Comparison of ENCODE assay signal across 8 cellular contexts in genomic region chr2:113198790-113199612, GRCh38. TPM values are rescaled to one million over a fixed set of nuclear protein-coding genes. Genes with fewer than 3 reads are reported as not detected.
DNase-seq lines count a peak whose midpoint lies in the region; ATAC-seq, FAIRE-seq and TF ChIP-seq lines count a peak whose summit lies in the region.

No MANE protein-coding gene starts in this region.

- peaks cover 8% of the 10 kb centered on the region for H3F3A ChIP-seq in PC-9 (ENCODE audit: insufficient read depth, low read depth)

- H3K4me3 ChIP-seq in A549 (peak overlapping the region; percentile 73), PC-9 (peak overlapping the region; percentile 67), fibroblast of lung (replicated peaks in 1 of 4; ENCODE audit: control extremely low read depth in 1 of 4, insufficient read depth in 1 of 4, low read depth in 3 of 4, low read length in 4 of 4) (peak overlapping the region; percentile 40 to 79 (median 72))
- H3K4me3 ChIP-seq in naive thymus-derived CD4-positive, alpha-beta T cell (ENCODE audit: low read length) = no peak overlapping the region

- peak overlapping the region; percentile 67 for H3K9ac ChIP-seq in fibroblast of lung (ENCODE audit: insufficient read depth, low read length)

- H3K27me3 ChIP-seq in PC-9 (ENCODE audit: insufficient read depth, low read depth) (no peaks in the 10 kb centered on the region), fibroblast of lung (ENCODE audit: control insufficient read depth, insufficient read depth, low read length) (no peaks in the 10 kb centered on the region)
- H3K27me3 ChIP-seq in naive thymus-derived CD4-positive, alpha-beta T cell (ENCODE audit: control insufficient read depth in 2 of 2, insufficient read depth in 2 of 2, low read length in 2 of 2) = no peaks in the 10 kb centered on the region

- H2AFZ ChIP-seq in PC-9 = peak overlapping the region; percentile 78
- peak overlapping the region; percentile 95 for H2AFZ ChIP-seq in fibroblast of lung (ENCODE audit: low read length)

- H3K4me1 Mint-ChIP-seq in activated T-helper 17 cell treated with anti-CD3 and anti-CD28 coated beads, Interleukin-2, amount 50 U/mL, for 72 hours = peaks cover 13% of the 10 kb centered on the region
- peaks cover 3 to 54% (median 9%) of the 10 kb centered on the region in 7 donors for H3K4me1 Mint-ChIP-seq in naive thymus-derived CD4-positive, alpha-beta T cell
- peaks cover 10% of the 10 kb centered on the region for H3K4me1 Mint-ChIP-seq in stimulated activated memory B cell treated with anti-CD40 and anti-IgM and Interleukin-4, amounts not matched to agents 10 μg/mL and 1 μg/mL and 100 μg/mL, for 72 hours

- H3K27ac Mint-ChIP-seq in activated T-helper 17 cell treated with anti-CD3 and anti-CD28 coated beads, Interleukin-2, amount 50 U/mL, for 72 hours = no peak overlapping the region
- peak overlapping the region in 5 of 9 donors; percentile 36 to 75 (median 62) for H3K27ac Mint-ChIP-seq in naive thymus-derived CD4-positive, alpha-beta T cell
- H3K27ac Mint-ChIP-seq in stimulated activated memory B cell treated with anti-CD40 and anti-IgM and Interleukin-4, amounts not matched to agents 10 μg/mL and 1 μg/mL and 100 μg/mL, for 72 hours = peak overlapping the region; percentile 29

- DNase-seq in A549 (ENCODE audit: low read depth in 1 of 2, low spot score in 1 of 2) (peak; percentile 61 to 90), PC-9 (peak; percentile 72 to 93), fibroblast of lung (ENCODE audit: low read depth in 2 of 2) (peak; percentile 66)
- DNase-seq in naive thymus-derived CD4-positive, alpha-beta T cell = peak; percentile 57 to 86 (median 70)

- ATAC-seq in A549 (peak; percentile 81 to 90), GM18868 (IDR thresholded peaks at IDR 0.05; ENCODE audit: unreplicated experiment) (peak; percentile 77), HG03432 (IDR thresholded peaks at IDR 0.05; ENCODE audit: unreplicated experiment) (peak; percentile 73)
- ATAC-seq in activated T-helper 17 cell treated with anti-CD3 and anti-CD28 coated beads, Interleukin-2, amount 50 U/mL, for 72 hours (replicated peaks) = peak; percentile 30
- ATAC-seq in naive thymus-derived CD4-positive, alpha-beta T cell = peak; percentile 88
- peak; percentile 92 for ATAC-seq in stimulated activated memory B cell treated with anti-CD40 and anti-IgM and Interleukin-4, amounts not matched to agents 10 μg/mL and 1 μg/mL and 100 μg/mL, for 72 hours

- peak overlapping the region; percentile 92 to 97 for H3K27ac ChIP-seq in A549
- H3K27ac ChIP-seq in PC-9 = peak overlapping the region; percentile 78
- peak overlapping the region; percentile 18 for H3K27ac ChIP-seq in fibroblast of lung (ENCODE audit: insufficient read depth, low read length)
- peak overlapping the region; percentile 44 for H3K27ac ChIP-seq in naive thymus-derived CD4-positive, alpha-beta T cell (ENCODE audit: low read depth, low read length)

- CTCF ChIA-PET in A549 (lab: Yijun Ruan, JAX) = interaction anchor here (0.6 to 12.3 kb wide), 68 partner anchors 8 to 437 kb away, joined by 3 to 243 read pairs (median 6); partner anchors contain the start of genes PAX8 and PSD4
- CTCF ChIA-PET in PC-9 (lab: Charles Lee) = interaction anchor here (0.6 to 4.0 kb wide), 18 partner anchors 36 to 209 kb away, joined by 3 to 66 read pairs (median 5); partner anchors contain the start of gene IL36RN
- CTCF ChIA-PET in naive thymus-derived CD4-positive, alpha-beta T cell (lab: Charles Lee) = interaction anchor here (0.5 to 17.9 kb wide), 22 partner anchors 11 to 214 kb away, joined by 3 to 356 read pairs (median 5); partner anchors contain the start of gene PSD4

- H3K9me3 ChIP-seq in A549 (no peaks in the 10 kb centered on the region), PC-9 (ENCODE audit: insufficient read depth, low read depth) (no peaks in the 10 kb centered on the region), fibroblast of lung (ENCODE audit: control insufficient read depth, insufficient read depth, low read depth, low read length) (no peaks in the 10 kb centered on the region)
- no peaks in the 10 kb centered on the region for H3K9me3 ChIP-seq in naive thymus-derived CD4-positive, alpha-beta T cell (ENCODE audit: control insufficient read depth in 2 of 3, low read length in 3 of 3)

- H3K4me2 ChIP-seq in A549 = peak overlapping the region; percentile 71
- H3K4me2 ChIP-seq in PC-9 = peak overlapping the region; percentile 89
- H3K4me2 ChIP-seq in fibroblast of lung (ENCODE audit: extremely low read depth, insufficient read depth, low read length) = peak overlapping the region; percentile 88

- FAIRE-seq in A549 (lab: Jason Lieb, UNC) = no peak

- H3K27me3 Mint-ChIP-seq in activated T-helper 17 cell treated with anti-CD3 and anti-CD28 coated beads, Interleukin-2, amount 50 U/mL, for 72 hours = no peaks in the 10 kb centered on the region
- H3K27me3 Mint-ChIP-seq in naive thymus-derived CD4-positive, alpha-beta T cell = no peaks in the 10 kb centered on the region
- no peaks in the 10 kb centered on the region for H3K27me3 Mint-ChIP-seq in stimulated activated memory B cell treated with anti-CD40 and anti-IgM and Interleukin-4, amounts not matched to agents 10 μg/mL and 1 μg/mL and 100 μg/mL, for 72 hours

- TF ChIP-seq CTCF in A549 (IDR thresholded peaks at IDR 0.05) (peak; percentile 96), PC-9 (conservative IDR thresholded peaks at IDR 0.05) (peak; percentile 83), fibroblast of lung (conservative IDR thresholded peaks at IDR 0.05 in 1 of 2, IDR thresholded peaks at IDR 0.05 in 1 of 2; ENCODE audit: low read depth in 1 of 2, low read length in 2 of 2) (peak; percentile 62 to 77)

- no peak overlapping the region for H3K4me3 Mint-ChIP-seq in activated T-helper 17 cell treated with anti-CD3 and anti-CD28 coated beads, Interleukin-2, amount 50 U/mL, for 72 hours
- no peak overlapping the region for H3K4me3 Mint-ChIP-seq in naive thymus-derived CD4-positive, alpha-beta T cell
- peak overlapping the region; percentile 49 for H3K4me3 Mint-ChIP-seq in stimulated activated memory B cell treated with anti-CD40 and anti-IgM and Interleukin-4, amounts not matched to agents 10 μg/mL and 1 μg/mL and 100 μg/mL, for 72 hours

- TF ChIP-seq RAD21 in A549 (conservative IDR thresholded peaks at IDR 0.05 in 1 of 2, IDR thresholded peaks at IDR 0.05 in 1 of 2) = peak; percentile 56 to 80; a peak in 4 of 5 replicates

- peaks cover 91% of the 10 kb centered on the region for H3K36me3 Mint-ChIP-seq in activated T-helper 17 cell treated with anti-CD3 and anti-CD28 coated beads, Interleukin-2, amount 50 U/mL, for 72 hours (ENCODE audit: low read depth)
- H3K36me3 Mint-ChIP-seq in naive thymus-derived CD4-positive, alpha-beta T cell = peaks cover 10 to 52% (median 19%) of the 10 kb centered on the region in 5 donors
- H3K36me3 Mint-ChIP-seq in stimulated activated memory B cell treated with anti-CD40 and anti-IgM and Interleukin-4, amounts not matched to agents 10 μg/mL and 1 μg/mL and 100 μg/mL, for 72 hours = peaks cover 59% of the 10 kb centered on the region

- no peaks in the 10 kb centered on the region for H3K9me3 Mint-ChIP-seq in activated T-helper 17 cell treated with anti-CD3 and anti-CD28 coated beads, Interleukin-2, amount 50 U/mL, for 72 hours
- no peaks in the 10 kb centered on the region for H3K9me3 Mint-ChIP-seq in naive thymus-derived CD4-positive, alpha-beta T cell
- no peaks in the 10 kb centered on the region for H3K9me3 Mint-ChIP-seq in stimulated activated memory B cell treated with anti-CD40 and anti-IgM and Interleukin-4, amounts not matched to agents 10 μg/mL and 1 μg/mL and 100 μg/mL, for 72 hours

- intact Hi-C loops in PC-9 (cut with micrococcal nuclease; ENCODE audit: unreplicated experiment) = loop anchor here (1.0 to 2.0 kb wide), 4 partner anchors 61 to 240 kb away; no protein-coding TSS in a partner anchor
- intact Hi-C loops in naive thymus-derived CD4-positive, alpha-beta T cell (cut with micrococcal nuclease) = loop anchor here (1.0 to 5.0 kb wide), 6 partner anchors 26 to 214 kb away; partner anchors contain the start of gene PSD4 (in 2 of the 2)

- H3K9me2 ChIP-seq in PC-9 (ENCODE audit: insufficient read depth) = no peaks in the 10 kb centered on the region

- H3K36me3 ChIP-seq in PC-9 (ENCODE audit: low read depth) = no peaks in the 10 kb centered on the region
- no peaks in the 10 kb centered on the region for H3K36me3 ChIP-seq in fibroblast of lung (ENCODE audit: control insufficient read depth, insufficient read depth, low read length)
- H3K36me3 ChIP-seq in naive thymus-derived CD4-positive, alpha-beta T cell (ENCODE audit: control insufficient read depth in 2 of 3, insufficient read depth in 3 of 3, low read length in 3 of 3) = peaks cover 33 to 91% (median 42%) of the 10 kb centered on the region in 3 experiments

- POLR2A ChIA-PET in A549 (lab: Yijun Ruan, JAX) = interaction anchor here (0.6 to 1.9 kb wide), 12 partner anchors 18 to 177 kb away, joined by 3 to 13 read pairs (median 4); no protein-coding TSS in a partner anchor
- POLR2A ChIA-PET in PC-9 (lab: Charles Lee; ENCODE audit: unreplicated experiment) = interaction anchor here (0.5 to 1.4 kb wide), 8 partner anchors 11 to 126 kb away, joined by 3 to 6 read pairs (median 4); no protein-coding TSS in a partner anchor
- POLR2A ChIA-PET in naive thymus-derived CD4-positive, alpha-beta T cell (lab: Charles Lee) = interaction anchor here (1.0 to 3.5 kb wide), 6 partner anchors 20 to 61 kb away, joined by 3 to 32 read pairs (median 8); partner anchors contain the start of gene PSD4

- H4K20me1 ChIP-seq in PC-9 (ENCODE audit: insufficient read depth) = no peaks in the 10 kb centered on the region
- no peaks in the 10 kb centered on the region for H4K20me1 ChIP-seq in fibroblast of lung (ENCODE audit: control insufficient read depth, extremely low read depth, insufficient read depth, low read length)

- under 1% methylated on average over 30 of the region's 79 CpGs for WGBS in A549 (ENCODE audit: missing lambda C conversion rate)

- no peak for TF ChIP-seq EP300 in A549 (IDR thresholded peaks at IDR 0.05)

- no TSS peak for BruUV-seq in PC-9 (replicated peaks; lab: Mats Ljungman, UMichigan)

- H3K4me1 ChIP-seq in A549 = peaks cover 48% of the 10 kb centered on the region
- peaks cover 6% of the 10 kb centered on the region; the same call in 1 of the 2 replicates for H3K4me1 ChIP-seq in PC-9 (replicated peaks; ENCODE audit: insufficient read depth)
- H3K4me1 ChIP-seq in fibroblast of lung (ENCODE audit: control insufficient read depth, extremely low read depth, insufficient read depth, low read length) = no peaks in the 10 kb centered on the region
- peaks cover under 1 to 7% of the 10 kb centered on the region in 2 donors for H3K4me1 ChIP-seq in naive thymus-derived CD4-positive, alpha-beta T cell (ENCODE audit: control insufficient read depth in 2 of 2, insufficient read depth in 2 of 2, low read length in 2 of 2)

- TF ChIP-seq POLR2A in A549 (IDR thresholded peaks at IDR 0.05; ENCODE audit: low read length) = peak; percentile 62

- H3K79me2 ChIP-seq in PC-9 (ENCODE audit: low read depth) (peaks cover 11% of the 10 kb centered on the region; the same call in 1 of the 2 replicates), fibroblast of lung (ENCODE audit: control insufficient read depth, insufficient read depth, low read length) (no peaks in the 10 kb centered on the region)

RNA-seq across cellular contexts. Expression of gene PSD4, which starts 25.2 kb away (rescaled TPM):
- polyA plus RNA-seq in A549 (2011; rRNA removed) (5.4 and 6.7 TPM in 2 replicates), A549 (2017; fragmentation: RNase III; extraction: RNeasy Plus Mini Kit Qiagen cat#74134 plus additional on column Dnase treatment) (13.9 to 21.6 TPM (median 21.1 TPM) in 3 replicates), fibroblast of lung (1.0 and 1.4 TPM in 2 replicates)
- polyA plus RNA-seq in A549 (2012; cell fraction: cytosol; rRNA removed) = 4.3 and 5.3 TPM in 2 replicates
- polyA plus RNA-seq in A549 (2012; cell fraction: nucleus; rRNA removed) = 5.9 and 6.1 TPM in 2 replicates
- 8.2 and 8.3 TPM in 2 replicates for polyA minus RNA-seq in A549 (2011; rRNA and poly(A)+ RNA removed)
- total RNA-seq in PC-9 (2021) (29.6 and 38.7 TPM in 2 replicates), fibroblast of lung (2.6 and 6.1 TPM in 2 replicates)
- total RNA-seq in activated T-helper 17 cell treated with anti-CD3 and anti-CD28 coated beads, Interleukin-2, amount 50 U/mL, for 72 hours = 100 to 1,000 TPM; 300 to 503 TPM
- 1.9 and 2.6 TPM in 2 replicates for polyA plus RNA-seq in fibroblast of lung (2012)
- 3.3 and 3.7 TPM in 2 replicates for polyA minus RNA-seq in fibroblast of lung (ENCODE audit: low replicate concordance)
- 100 to 1,000 TPM in 4 of 5 experiments, 10 to 100 TPM in 1; 96.4 to 399 (median 167) TPM for total RNA-seq in naive thymus-derived CD4-positive, alpha-beta T cell
- polyA plus RNA-seq in naive thymus-derived CD4-positive, alpha-beta T cell = 10 to 100 TPM; 28.0 to 50.4 TPM

Comparison
In these comparisons a context has a peak if more than half of its experiments do, and no peak if none do; other contexts are left out.
1. ATAC-seq: peak in every context shown above with its lines; median percentile 92 in stimulated activated memory B cell treated with anti-CD40 and anti-IgM and Interleukin-4, amounts not matched to agents 10 μg/mL and 1 μg/mL and 100 μg/mL, for 72 hours; 88 in naive thymus-derived CD4-positive, alpha-beta T cell; 86 in A549; 77 in GM18868; 73 in HG03432; 30 in activated T-helper 17 cell treated with anti-CD3 and anti-CD28 coated beads, Interleukin-2, amount 50 U/mL, for 72 hours.
2. H3K27ac ChIP-seq: peak in every context shown above with its lines; median percentile 94 in A549; 78 in PC-9; 44 in naive thymus-derived CD4-positive, alpha-beta T cell; 18 in fibroblast of lung.